8 cellular contexts compared by ENCODE assay signal in genomic region chr19:43950834-43951626, GRCh38. TPM values are rescaled to one million over a fixed set of nuclear protein-coding genes. Genes with fewer than 3 reads are reported as not detected.
DNase-seq lines count a peak whose midpoint lies in the region; ATAC-seq and TF ChIP-seq lines count a peak whose summit lies in the region.

Gene ZNF221, plus strand, starts transcription at chr19:43951228. Its CDS starts 11,499 bp downstream, at chr19:43962727.

- DNase-seq in AG04449 (ENCODE audit: low read depth, low spot score): peak; percentile 95
- peak; percentile 76 for DNase-seq in NCI-H2227 treated with DMSO at 0.1 percent for 48 hours (lab: John Stamatoyannopoulos, UW)
- DNase-seq in activated CD4-positive, CD25-positive, alpha-beta regulatory T cell treated with anti-CD3 and anti-CD28 coated beads, Interleukin-2, amount 50 U/mL, for 16 hours (ENCODE audit: low read depth, low spot score): peak; percentile 12
- peak; percentile 96 for DNase-seq in colonic mucosa
- peak; percentile 96 for DNase-seq in kidney glomerular epithelial cell (lab: John Stamatoyannopoulos, UW)
- DNase-seq in stimulated activated CD4-positive, alpha-beta T cell treated with anti-CD3 and anti-CD28 coated beads, Interleukin-15, amount 100 ng/mL, for 24 hours: peak; percentile 77

- peak within 1 kb of the TSS; percentile 90 for H3K4me3 ChIP-seq in AG04449 (ENCODE audit: low read depth, low read length)
- peak within 1 kb of the TSS; percentile 71 for H3K4me3 ChIP-seq in colonic mucosa

- TF ChIP-seq CTCF in AG04449 (IDR thresholded peaks at IDR 0.05; ENCODE audit: insufficient read depth, low read length, missing control alignments) (peak; percentile 52), colonic mucosa (IDR thresholded peaks at IDR 0.05) (peak; percentile 38)

- CTCF ChIA-PET in AG04449 (lab: Yijun Ruan, JAX): interaction anchor here (1.1 to 2.0 kb wide), 3 partner anchors 16 to 205 kb away, joined by 3 to 7 read pairs (median 5); partner anchors contain the start of gene ZNF45

- no peaks in the 10 kb centered on the region for H3K27me3 ChIP-seq in colonic mucosa

- peak within 1 kb of the TSS; percentile 13 for H3K27ac ChIP-seq in colonic mucosa

- ATAC-seq in GM18868 (IDR thresholded peaks at IDR 0.05; ENCODE audit: unreplicated experiment) (peak; percentile 82), HG03097 (IDR thresholded peaks at IDR 0.05; ENCODE audit: low FRiP score, unreplicated experiment) (peak; percentile 95)

- no peaks in the 10 kb centered on the region for H3K4me1 ChIP-seq in colonic mucosa

- peak within 1 kb of the TSS; percentile 60 to 76 for H3K9ac ChIP-seq in colonic mucosa (ENCODE audit: low read depth in 2 of 2, low read length in 2 of 2)

- no peaks in the 10 kb centered on the region for H3K9me3 ChIP-seq in colonic mucosa

- intact Hi-C loops in colonic mucosa (cut with DNase I): no loop called here

- POLR2A ChIA-PET in AG04449 (lab: Yijun Ruan, JAX): interaction anchor here (1.5 kb wide), 1 partner anchor 16 kb away, joined by 13 read pairs; the partner anchor contains the start of gene ZNF45

- no peaks in the 10 kb centered on the region for H3K36me3 ChIP-seq in colonic mucosa

RNA-seq across cellular contexts. Expression of gene ZNF221, which starts in this region (rescaled TPM):
- 1 to 10 TPM; 2.0 to 2.1 TPM for total RNA-seq in colonic mucosa

Comparison
In these comparisons a context has a peak if more than half of its experiments do, and no peak if none do; other contexts are left out.
1. Peak in every context shown above with its lines: DNase-seq, ATAC-seq, H3K4me3 ChIP-seq and H3K27ac ChIP-seq.
2. DNase-seq: peak in every context shown above with its lines; median percentile 96 in colonic mucosa; 96 in kidney glomerular epithelial cell; 95 in AG04449; 77 in stimulated activated CD4-positive, alpha-beta T cell treated with anti-CD3 and anti-CD28 coated beads, Interleukin-15, amount 100 ng/mL, for 24 hours; 76 in NCI-H2227 treated with DMSO at 0.1 percent for 48 hours; 12 in activated CD4-positive, CD25-positive, alpha-beta regulatory T cell treated with anti-CD3 and anti-CD28 coated beads, Interleukin-2, amount 50 U/mL, for 16 hours.